ENCODE assay signal across 9 cellular contexts in genomic region chr1:115822117-115822516, GRCh38. TPM values are rescaled to one million over a fixed set of nuclear protein-coding genes. Genes with fewer than 3 reads are reported as not detected.
"Had no signal": no experiment of that assay in that cellular context is flagged by ENCODE, and none has a peak within 500 bp of the region (broad histone marks: within the 10 kb centered on the region; RNA-seq: fewer than 3 reads in every experiment).

No MANE protein-coding gene starts in this region.

- FAIRE-seq: G401.6, GM12878, GM12891, GM12892, GM18507, GM19239 had no signal

- DNase-seq: GDM1, GF-D8 had no signal

- H3K4me3 ChIP-seq: GM12878 had no signal

- ATAC-seq: GM12878 had no signal

RNA-seq across cellular contexts. Expression of gene NHLH2, which starts 18.8 kb away (rescaled TPM):
- total RNA-seq: G401, GM12878 had no signal

RNA-seq across cellular contexts. Expression of gene CASQ2, which starts 53.6 kb away (rescaled TPM):
- total RNA-seq: G401, GM12878 had no signal
- polyA plus RNA-seq: GM12878 had no signal
